ENCODE assay signal across 8 cellular contexts in genomic region chr20:62123450-62124118, GRCh38. TPM values are rescaled to one million over a fixed set of nuclear protein-coding genes. Genes with fewer than 3 reads are reported as not detected.
DNase-seq lines count a peak whose midpoint lies in the region; ATAC-seq and TF ChIP-seq lines count a peak whose summit lies in the region.

No MANE protein-coding gene starts in this region.

- TF ChIP-seq CTCF in WTC11 (IDR thresholded peaks at IDR 0.05), result no peak

- H3K36me3 Mint-ChIP-seq in activated CD4-positive, alpha-beta T cell treated with anti-CD3 and anti-CD28 coated beads for 36 hours (ENCODE audit: low read depth), result peaks cover 37% of the 10 kb centered on the region
- H3K36me3 Mint-ChIP-seq in WTC11, result peaks cover 47% of the 10 kb centered on the region

- CTCF ChIA-PET in activated CD4-positive, alpha-beta T cell treated with anti-CD3 and anti-CD28 coated beads for 36 hours (lab: Charles Lee), result interaction anchor here (1.2 to 2.4 kb wide), 4 partner anchors 13 to 18 kb away, joined by 5 to 8 read pairs (median 6); no protein-coding TSS in a partner anchor
- CTCF ChIA-PET in WTC11 (lab: Charles Lee), result interaction anchor here (0.9 to 3.3 kb wide), 2 partner anchors 18 to 57 kb away, joined by 5 to 11 read pairs; no protein-coding TSS in a partner anchor

- H3K9me3 Mint-ChIP-seq in activated CD4-positive, alpha-beta T cell treated with anti-CD3 and anti-CD28 coated beads for 36 hours (ENCODE audit: low read depth), result no peaks in the 10 kb centered on the region
- no peaks in the 10 kb centered on the region for H3K9me3 Mint-ChIP-seq in WTC11

- H3K27ac Mint-ChIP-seq in activated CD4-positive, alpha-beta T cell treated with anti-CD3 and anti-CD28 coated beads for 36 hours, result peak overlapping the region; percentile 47
- no peak overlapping the region; the same call in 1 of the 2 replicates for H3K27ac Mint-ChIP-seq in WTC11

- H3K27me3 Mint-ChIP-seq in activated CD4-positive, alpha-beta T cell treated with anti-CD3 and anti-CD28 coated beads for 36 hours, result no peaks in the 10 kb centered on the region
- H3K27me3 Mint-ChIP-seq in WTC11 (ENCODE audit: low read depth), result no peaks in the 10 kb centered on the region

- DNase-seq in activated CD4-positive, alpha-beta T cell treated with anti-CD3 and anti-CD28 coated beads for 36 hours, result no peak
- no peak for DNase-seq in activated CD4-positive, alpha-beta T cell treated with anti-CD3 and anti-CD28 coated beads, Interleukin-2, amount 50 U/mL, for 4 hours
- no peak for DNase-seq in WTC11 (ENCODE audit: low spot score)
- DNase-seq in stimulated activated naive CD8-positive, alpha-beta T cell treated with anti-CD3 and anti-CD28 coated beads, Interleukin-15, Interleukin-2, amounts not matched to agents 100 U/mL and 50 U/mL, for 24 hours, result peak; percentile 17
- no peak for DNase-seq in DMS153 (lab: John Stamatoyannopoulos, UW)

- no peak for ATAC-seq in activated CD4-positive, alpha-beta T cell treated with anti-CD3 and anti-CD28 coated beads for 36 hours
- no peak for ATAC-seq in WTC11
- ATAC-seq in stimulated activated naive CD8-positive, alpha-beta T cell treated with anti-CD3 and anti-CD28 coated beads, Interleukin-15, Interleukin-2, amounts not matched to agents 100 U/mL and 50 U/mL, for 24 hours, result no peak
- ATAC-seq in HG03175 (IDR thresholded peaks at IDR 0.05; ENCODE audit: unreplicated experiment), result no peak
- ATAC-seq in GM19023 (IDR thresholded peaks at IDR 0.05; ENCODE audit: unreplicated experiment), result no peak

- intact Hi-C loops in activated CD4-positive, alpha-beta T cell treated with anti-CD3 and anti-CD28 coated beads for 36 hours (cut with DNase I, micrococcal nuclease), result loop anchor here (2.0 to 5.0 kb wide), 5 partner anchors 93 to 1771 kb away; partner anchors contain the start of genes DNAJC5 (in 1 of the 2), GID8 (in 1 of the 2) and YTHDF1 (in 1 of the 2)

- peaks cover 40% of the 10 kb centered on the region for H3K4me1 Mint-ChIP-seq in activated CD4-positive, alpha-beta T cell treated with anti-CD3 and anti-CD28 coated beads for 36 hours
- H3K4me1 Mint-ChIP-seq in WTC11, result peaks cover 29% of the 10 kb centered on the region

- peak overlapping the region; percentile 81 for H3K4me3 ChIP-seq in iPS-11a (ENCODE audit: low read depth, low read length)

- POLR2A ChIA-PET in activated CD4-positive, alpha-beta T cell treated with anti-CD3 and anti-CD28 coated beads for 36 hours (lab: Charles Lee), result no interaction called here
- POLR2A ChIA-PET in WTC11 (lab: Charles Lee), result no interaction called here

- H3K4me3 Mint-ChIP-seq in activated CD4-positive, alpha-beta T cell treated with anti-CD3 and anti-CD28 coated beads for 36 hours, result peak overlapping the region; percentile 80
- H3K4me3 Mint-ChIP-seq in WTC11, result peak overlapping the region; percentile 84

TF ChIP-seq in WTC11, 78 proteins besides CTCF, POLR2A, EP300 and RAD21 (continues in another document):
- no peak for TF ChIP-seq NR3C1 (CRISPR knock-in tag; conservative IDR thresholded peaks at IDR 0.05; ENCODE audit: low read depth)
- TF ChIP-seq ZNF416 (CRISPR knock-in tag; IDR thresholded peaks at IDR 0.05), result no peak
- no peak for TF ChIP-seq CBFB (CRISPR knock-in tag; IDR thresholded peaks at IDR 0.05; ENCODE audit: low read depth)
- TF ChIP-seq FOXK1 (CRISPR knock-in tag; IDR thresholded peaks at IDR 0.05), result no peak
- no peak for TF ChIP-seq ZBTB43 (CRISPR knock-in tag; IDR thresholded peaks at IDR 0.05)
- TF ChIP-seq, protein P1, sequence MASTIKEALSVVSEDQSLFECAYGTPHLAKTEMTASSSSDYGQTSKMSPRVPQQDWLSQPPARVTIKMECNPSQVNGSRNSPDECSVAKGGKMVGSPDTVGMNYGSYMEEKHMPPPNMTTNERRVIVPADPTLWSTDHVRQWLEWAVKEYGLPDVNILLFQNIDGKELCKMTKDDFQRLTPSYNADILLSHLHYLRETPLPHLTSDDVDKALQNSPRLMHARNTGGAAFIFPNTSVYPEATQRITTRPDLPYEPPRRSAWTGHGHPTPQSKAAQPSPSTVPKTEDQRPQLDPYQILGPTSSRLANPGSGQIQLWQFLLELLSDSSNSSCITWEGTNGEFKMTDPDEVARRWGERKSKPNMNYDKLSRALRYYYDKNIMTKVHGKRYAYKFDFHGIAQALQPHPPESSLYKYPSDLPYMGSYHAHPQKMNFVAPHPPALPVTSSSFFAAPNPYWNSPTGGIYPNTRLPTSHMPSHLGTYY (CRISPR knock-in tag; IDR thresholded peaks at IDR 0.05), result no peak
- no peak for TF ChIP-seq MAX (CRISPR knock-in tag; IDR thresholded peaks at IDR 0.05)
- TF ChIP-seq, protein P2, sequence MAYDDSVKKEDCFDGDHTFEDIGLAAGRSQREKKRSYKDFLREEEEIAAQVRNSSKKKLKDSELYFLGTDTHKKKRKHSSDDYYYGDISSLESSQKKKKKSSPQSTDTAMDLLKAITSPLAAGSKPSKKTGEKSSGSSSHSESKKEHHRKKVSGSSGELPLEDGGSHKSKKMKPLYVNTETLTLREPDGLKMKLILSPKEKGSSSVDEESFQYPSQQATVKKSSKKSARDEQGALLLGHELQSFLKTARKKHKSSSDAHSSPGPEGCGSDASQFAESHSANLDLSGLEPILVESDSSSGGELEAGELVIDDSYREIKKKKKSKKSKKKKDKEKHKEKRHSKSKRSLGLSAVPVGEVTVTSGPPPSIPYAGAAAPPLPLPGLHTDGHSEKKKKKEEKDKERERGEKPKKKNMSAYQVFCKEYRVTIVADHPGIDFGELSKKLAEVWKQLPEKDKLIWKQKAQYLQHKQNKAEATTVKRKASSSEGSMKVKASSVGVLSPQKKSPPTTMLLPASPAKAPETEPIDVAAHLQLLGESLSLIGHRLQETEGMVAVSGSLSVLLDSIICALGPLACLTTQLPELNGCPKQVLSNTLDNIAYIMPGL (CRISPR knock-in tag; IDR thresholded peaks at IDR 0.05), result no peak
- TF ChIP-seq NR2C2 (CRISPR knock-in tag; IDR thresholded peaks at IDR 0.05), result no peak
- TF ChIP-seq MXD4 (CRISPR knock-in tag; IDR thresholded peaks at IDR 0.05; ENCODE audit: borderline replicate concordance), result no peak
- no peak for TF ChIP-seq IRF2 (CRISPR knock-in tag; IDR thresholded peaks at IDR 0.05; ENCODE audit: borderline replicate concordance, low read depth)
- no peak for TF ChIP-seq NFE2L1 (CRISPR knock-in tag; IDR thresholded peaks at IDR 0.05)
- no peak for TF ChIP-seq ZNF396 (CRISPR knock-in tag; IDR thresholded peaks at IDR 0.05; ENCODE audit: borderline replicate concordance)
- no peak for TF ChIP-seq GTF2I (CRISPR knock-in tag; conservative IDR thresholded peaks at IDR 0.05)
- TF ChIP-seq SMAD3 (CRISPR knock-in tag; IDR thresholded peaks at IDR 0.05; ENCODE audit: borderline replicate concordance), result no peak

RNA-seq across cellular contexts. Expression of gene LSM14B, which starts 1.3 kb away (rescaled TPM):
- total RNA-seq in activated CD4-positive, alpha-beta T cell treated with anti-CD3 and anti-CD28 coated beads for 36 hours, result 10 to 100 TPM; 38.7 TPM
- 67.4 to 73.5 TPM (median 69.7 TPM) in 3 replicates for total RNA-seq in WTC11 (2021)

RNA-seq across cellular contexts. Expression of gene PSMA7, which starts 19.6 kb away (rescaled TPM):
- total RNA-seq in activated CD4-positive, alpha-beta T cell treated with anti-CD3 and anti-CD28 coated beads for 36 hours, result 100 to 1,000 TPM; 208 to 296 TPM
- 315 to 364 TPM (median 321 TPM) in 3 replicates for total RNA-seq in WTC11 (2021)

RNA-seq across cellular contexts. Expression of gene SS18L1, which starts 20.0 kb away (rescaled TPM):
- total RNA-seq in activated CD4-positive, alpha-beta T cell treated with anti-CD3 and anti-CD28 coated beads for 36 hours, result 10 to 100 TPM; 14.3 to 16.6 TPM
- total RNA-seq in WTC11 (2021), result 29.4 to 34.1 TPM (median 29.8 TPM) in 3 replicates

RNA-seq across cellular contexts. Expression of gene TAF4, which starts 57.9 kb away (rescaled TPM):
- 10 to 100 TPM; 15.4 to 27.1 TPM for total RNA-seq in activated CD4-positive, alpha-beta T cell treated with anti-CD3 and anti-CD28 coated beads for 36 hours
- total RNA-seq in WTC11 (2021), result 31.0 to 34.4 TPM (median 33.7 TPM) in 3 replicates

RNA-seq across cellular contexts. Expression of gene MTG2, which starts 59.2 kb away (rescaled TPM):
- total RNA-seq in activated CD4-positive, alpha-beta T cell treated with anti-CD3 and anti-CD28 coated beads for 36 hours, result 10 to 100 TPM; 38.0 to 44.9 TPM
- 26.6 to 33.0 TPM (median 27.9 TPM) in 3 replicates for total RNA-seq in WTC11 (2021)
